Comparison of ENCODE assay signal across 8 cellular contexts in the genomic region with DNA sequence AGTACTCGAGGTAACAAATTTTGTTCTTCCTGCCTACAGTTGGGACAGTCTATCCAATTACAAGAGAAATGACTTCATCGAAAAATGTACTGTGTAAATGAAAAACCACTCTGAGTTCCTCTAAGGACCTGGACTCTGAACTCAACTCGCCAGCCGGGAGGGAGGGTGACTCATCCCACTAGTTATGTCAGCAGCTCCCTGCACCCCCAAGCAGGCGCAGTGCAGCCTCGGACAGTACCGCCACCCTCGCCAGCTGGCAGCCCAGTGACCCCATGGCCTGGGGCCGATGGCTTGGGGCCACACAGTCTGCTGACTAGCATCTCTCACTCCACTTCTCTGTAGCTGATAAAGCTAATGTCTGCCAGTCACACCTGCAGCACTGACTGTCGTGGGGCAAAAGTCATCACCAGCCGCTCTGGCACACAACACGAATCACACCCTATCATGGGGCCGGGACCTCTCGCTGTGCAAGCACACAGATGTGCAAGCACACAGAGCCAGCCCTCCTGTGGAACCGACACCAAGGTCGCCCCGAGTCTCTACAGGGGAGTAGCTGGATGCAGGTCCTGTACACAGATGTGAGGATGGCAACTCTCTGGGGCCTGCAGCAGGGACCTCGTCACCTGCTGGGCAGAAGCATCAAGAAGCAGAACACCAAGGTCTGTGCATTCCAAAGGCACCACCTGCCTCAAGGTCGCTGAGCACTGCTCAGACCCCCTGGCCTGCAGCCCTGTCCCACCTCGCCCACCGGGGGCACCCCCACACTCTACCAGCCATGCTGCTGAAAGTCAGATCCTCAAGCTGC. TPM values are rescaled to one million over a fixed set of nuclear protein-coding genes. Genes with fewer than 3 reads are reported as not detected.
DNase-seq lines count a peak whose midpoint lies in the region; ATAC-seq and TF ChIP-seq lines count a peak whose summit lies in the region.

No MANE protein-coding gene starts in this region.

- H3K4me1 ChIP-seq in mucosa of stomach (ENCODE audit: control insufficient read depth, insufficient read depth, low read length) = peaks cover 73% of the 10 kb centered on the region
- H3K4me1 ChIP-seq in testis = peaks cover 40% of the 10 kb centered on the region

- WGBS in testis, 2 donors = 39 to 62% methylated on average over 11 to 21 of the region's 21 CpGs

- DNase-seq in AG04449 (ENCODE audit: low read depth, low spot score) (peak; percentile 80), HuH-7 (ENCODE audit: low spot score) (peak; percentile 83), activated T-cell treated with anti-CD3 and anti-CD28 coated beads for 1 hour (ENCODE audit: low read depth) (peak; percentile 30), testis (peak; percentile 90), GM10248 (ENCODE audit: extremely low spot score) (no peak)

- H3K27ac ChIP-seq in testis = peak overlapping the region; percentile 74 to 80

- intact Hi-C loops in testis (cut with DNase I; ENCODE audit: low total_unique reads) = no loop called here

- H3K27me3 ChIP-seq in mucosa of stomach (ENCODE audit: control insufficient read depth, insufficient read depth, low read length) (no peaks in the 10 kb centered on the region), testis (no peaks in the 10 kb centered on the region)

- TF ChIP-seq CTCF in AG04449 (IDR thresholded peaks at IDR 0.05; ENCODE audit: insufficient read depth, low read length, missing control alignments) (no peak), testis (IDR thresholded peaks at IDR 0.05) (no peak), GM10248 (IDR thresholded peaks at IDR 0.05; ENCODE audit: control extremely low read depth, extremely low read depth, low read depth, missing control alignments) (no peak)

- POLR2A ChIA-PET in AG04449 (lab: Yijun Ruan, JAX) (interaction anchor here (0.6 to 2.7 kb wide), 3 partner anchors 16 to 268 kb away, joined by 3 to 8 read pairs (median 3); a partner anchor contains a TSS), GM10248 (lab: Yijun Ruan, JAX) (no interaction called here)

- H3K4me3 ChIP-seq in AG04449 (ENCODE audit: low read depth, low read length) (peak overlapping the region; percentile 34), mucosa of stomach (ENCODE audit: low read length) (no peak overlapping the region), testis (no peak overlapping the region)

- H3K36me3 ChIP-seq in mucosa of stomach (ENCODE audit: control insufficient read depth, insufficient read depth, low read length) (peaks cover 19% of the 10 kb centered on the region), testis (ENCODE audit: low read depth, missing control alignments) (no peaks in the 10 kb centered on the region)

- no peak for TF ChIP-seq POLR2A in testis (IDR thresholded peaks at IDR 0.05)

- peak; percentile 84 for ATAC-seq in esophagus mucosa
- ATAC-seq in HG02623 (IDR thresholded peaks at IDR 0.05; ENCODE audit: unreplicated experiment) = no peak

- CTCF ChIA-PET in AG04449 (lab: Yijun Ruan, JAX) = no interaction called here
- CTCF ChIA-PET in GM10248 (lab: Yijun Ruan, JAX) = interaction anchor here (1.1 kb wide), 1 partner anchor 26 kb away, joined by 3 read pairs; no protein-coding TSS in a partner anchor

- no peaks in the 10 kb centered on the region for H3K9me3 ChIP-seq in mucosa of stomach (ENCODE audit: control insufficient read depth, low read length)
- no peaks in the 10 kb centered on the region for H3K9me3 ChIP-seq in testis

- peak overlapping the region; percentile 5 for H3K9ac ChIP-seq in mucosa of stomach (ENCODE audit: low read length)

RNA-seq across cellular contexts. Expression of a gene that starts 5.7 kb away (rescaled TPM):
- total RNA-seq in esophagus mucosa = 65.7 TPM
- 100 to 1,000 TPM; 137 to 179 TPM for total RNA-seq in testis
- polyA plus RNA-seq in testis (ENCODE audit: insufficient read depth, low read depth, low replicate concordance) = 178 TPM

RNA-seq across cellular contexts. Expression of a gene that starts 38.9 kb away (rescaled TPM):
- total RNA-seq in esophagus mucosa (50.0 TPM), testis (10 to 100 TPM; 67.7 to 71.4 TPM)
- polyA plus RNA-seq in testis (ENCODE audit: insufficient read depth, low read depth, low replicate concordance) = 70.6 TPM

RNA-seq across cellular contexts. Expression of a gene that starts 49.6 kb away (rescaled TPM):
- total RNA-seq in esophagus mucosa (0.80 TPM), testis (1 to 10 TPM in 1 of 2 donors, under 1 TPM in 1; 0.55 to 2.3 TPM)
- polyA plus RNA-seq in testis (ENCODE audit: insufficient read depth, low read depth, low replicate concordance) = 3.0 TPM

RNA-seq across cellular contexts. Expression of a gene that starts 55.1 kb away (rescaled TPM):
- total RNA-seq in esophagus mucosa (23.2 TPM), testis (100 to 1,000 TPM in 1 of 2 donors, 10 to 100 TPM in 1; 71.8 to 111 TPM)
- polyA plus RNA-seq in testis (ENCODE audit: insufficient read depth, low read depth, low replicate concordance) = 61.3 TPM
